ENCODE assay signal across 12 cellular contexts in the genomic region with DNA sequence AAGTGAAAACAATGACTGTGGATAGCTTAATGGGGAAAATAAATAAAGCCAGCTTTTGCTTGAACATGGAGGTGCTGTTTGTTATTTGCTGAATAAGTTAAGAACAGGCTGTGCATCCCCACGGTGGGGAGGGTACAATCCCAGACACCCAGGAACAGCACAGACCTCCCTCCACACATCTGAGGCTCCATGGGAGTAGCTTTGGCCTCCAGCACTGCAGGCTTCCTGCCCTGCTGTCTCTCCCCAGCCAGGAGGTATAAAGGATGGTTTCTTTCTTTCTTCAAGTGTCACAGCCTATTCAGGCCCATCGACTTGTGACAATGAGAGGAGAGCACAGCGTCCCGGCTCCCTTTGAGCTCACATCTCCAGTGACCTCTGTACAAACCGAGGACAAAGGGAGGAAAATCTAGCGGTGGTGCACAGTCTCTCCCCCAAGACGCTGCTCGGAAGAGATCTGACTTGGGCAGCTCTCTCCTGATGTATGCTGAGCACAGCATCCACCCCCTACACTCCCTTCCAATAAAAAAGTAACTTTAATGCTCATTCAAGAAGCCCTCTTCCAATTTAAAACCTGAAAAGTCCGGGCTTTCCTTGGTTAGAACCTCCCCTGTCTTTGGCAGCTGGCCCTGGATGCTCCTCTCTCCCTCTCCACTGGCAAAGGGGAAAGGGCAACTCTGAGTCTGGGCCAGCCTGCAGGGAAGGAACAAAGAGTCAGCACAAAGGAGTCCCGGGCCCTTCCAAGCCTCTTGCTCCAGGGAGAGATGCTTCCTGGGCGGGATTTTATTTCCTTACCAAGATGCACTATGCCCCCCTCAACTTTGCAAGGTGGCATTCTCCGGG. TPM values are rescaled to one million over a fixed set of nuclear protein-coding genes. Genes with fewer than 3 reads are reported as not detected.
DNase-seq lines count a peak whose midpoint lies in the region; ATAC-seq, FAIRE-seq and TF ChIP-seq lines count a peak whose summit lies in the region.
"Had no signal": no experiment of that assay in that cellular context is flagged by ENCODE, and none has a peak within 500 bp of the region (broad histone marks: within the 10 kb centered on the region; RNA-seq: fewer than 3 reads in every experiment).

No MANE protein-coding gene starts in this region.

- no TSS peak for BruUV-seq in OCI-LY7 (replicated peaks; lab: Mats Ljungman, UMichigan)

- peak overlapping the region; percentile 30; the same call in 1 of the 2 replicates for H2AFZ ChIP-seq in OCI-LY7 (ENCODE audit: low read length)

- no peaks in the 10 kb centered on the region for H3K9me3 ChIP-seq in BLaER1 treated with 17β-estradiol and CSF1 and Interleukin-3, amounts not matched to agents 10 nM and 100 nM (replicated peaks in 1 of 11)
- no peaks in the 10 kb centered on the region for H3K9me3 ChIP-seq in OCI-LY7 (ENCODE audit: low read length)

- POLR2A ChIA-PET in OCI-LY7 (lab: Charles Lee), result interaction anchor here (0.9 to 7.1 kb wide), 8 partner anchors 8 to 58 kb away, joined by 3 to 56 read pairs (median 5); partner anchors contain the start of gene CHST15

- H3K9me2 ChIP-seq in OCI-LY7 (ENCODE audit: insufficient read depth, low read length), result no peaks in the 10 kb centered on the region

- ATAC-seq in omental fat pad (ENCODE audit: low FRiP score) (peak; percentile 85), HG03521 (IDR thresholded peaks at IDR 0.05; ENCODE audit: unreplicated experiment) (no peak)

- intact Hi-C loops in OCI-LY7 (cut with micrococcal nuclease; ENCODE audit: unreplicated experiment), result no loop called here

- TF ChIP-seq CTCF in OCI-LY7 (conservative IDR thresholded peaks at IDR 0.05; ENCODE audit: low read length) (no peak), omental fat pad (IDR thresholded peaks at IDR 0.05) (no peak)

- H3K79me2 ChIP-seq in OCI-LY7 (ENCODE audit: insufficient read depth, low read depth, low read length), result peaks cover 35% of the 10 kb centered on the region; the same call in 1 of the 2 replicates

- peak overlapping the region; percentile 27 to 99 (median 82); a peak in 21 of 22 replicates for H3K27ac ChIP-seq in BLaER1 treated with 17β-estradiol and CSF1 and Interleukin-3, amounts not matched to agents 10 nM and 100 nM
- peak overlapping the region; percentile 88 for H3K27ac ChIP-seq in OCI-LY7 (ENCODE audit: low read depth, low read length, poor library complexity, severe bottlenecking)
- H3K27ac ChIP-seq: epithelial cell of prostate had no signal

- H3K4me2 ChIP-seq in BLaER1 treated with 17β-estradiol and CSF1 and Interleukin-3, amounts not matched to agents 10 nM and 100 nM, result peak overlapping the region; percentile 84 to 100 (median 96)
- peak overlapping the region; percentile 86 for H3K4me2 ChIP-seq in OCI-LY7 (ENCODE audit: low read length)

- H4K20me1 ChIP-seq in BLaER1 treated with 17β-estradiol and CSF1 and Interleukin-3, amounts not matched to agents 10 nM and 100 nM, result peaks cover 0 to 100% (median 58%) of the 10 kb centered on the region in 11 experiments; a peak in 19 of 22 replicates
- no peaks in the 10 kb centered on the region for H4K20me1 ChIP-seq in OCI-LY7 (ENCODE audit: insufficient read depth, low read length)

- H3K9ac ChIP-seq in BLaER1 treated with 17β-estradiol and CSF1 and Interleukin-3, amounts not matched to agents 10 nM and 100 nM, result peak overlapping the region; percentile 10 to 76 (median 70); a peak in 21 of 22 replicates

- no peak for FAIRE-seq in frontal cortex (lab: Jason Lieb, UNC)

- no peaks in the 10 kb centered on the region for H3K27me3 ChIP-seq in BLaER1 treated with 17β-estradiol and CSF1 and Interleukin-3, amounts not matched to agents 10 nM and 100 nM

- peaks cover 4 to 72% (median 11%) of the 10 kb centered on the region in 11 experiments; a peak in 16 of 22 replicates for H3K36me3 ChIP-seq in BLaER1 treated with 17β-estradiol and CSF1 and Interleukin-3, amounts not matched to agents 10 nM and 100 nM
- no peaks in the 10 kb centered on the region for H3K36me3 ChIP-seq in OCI-LY7 (ENCODE audit: insufficient read depth, low read length)

- DNase-seq in OCI-LY7 (ENCODE audit: low spot score) (peak; percentile 48), fibroblast of gingiva (ENCODE audit: low read depth) (peak; percentile 22), omental fat pad (ENCODE audit: low spot score) (no peak), frontal cortex (ENCODE audit: low spot score in 2 of 2) (no peak), NCI-H526 treated with DMSO at 0.1 percent for 48 hours (lab: John Stamatoyannopoulos, UW) (no peak)
- DNase-seq in activated T-cell treated with anti-CD3 and anti-CD28 coated beads, Interleukin-2, amount 50 U/mL, for 1 hour, result no peak
- DNase-seq: DMS79, NCI-H187 had no signal

- peak overlapping the region in 9 of 10 experiments; percentile 4 to 40 (median 20); a peak in 15 of 20 replicates for H3K4me3 ChIP-seq in BLaER1 treated with 17β-estradiol and CSF1 and Interleukin-3, amounts not matched to agents 10 nM and 100 nM
- H3K4me3 ChIP-seq in OCI-LY7 (ENCODE audit: low read depth, low read length, poor library complexity, severe bottlenecking), result peak overlapping the region; percentile 25

- peaks cover 99 to 100% (median 100%) of the 10 kb centered on the region in 10 experiments for H3K4me1 ChIP-seq in BLaER1 treated with 17β-estradiol and CSF1 and Interleukin-3, amounts not matched to agents 10 nM and 100 nM
- peaks cover 98% of the 10 kb centered on the region for H3K4me1 ChIP-seq in OCI-LY7 (ENCODE audit: insufficient read depth, low read length, poor library complexity, severe bottlenecking)

- CTCF ChIA-PET in OCI-LY7 (lab: Charles Lee; ENCODE audit: unreplicated experiment), result interaction anchor here (0.7 to 1.9 kb wide), 3 partner anchors 10 to 30 kb away, joined by 3 to 4 read pairs (median 3); no protein-coding TSS in a partner anchor

RNA-seq across cellular contexts. Expression of gene CHST15, which starts 18.1 kb away (rescaled TPM):
- total RNA-seq in OCI-LY7 (2014; rRNA removed; shearing (Covaris generic)), result 19.9 and 26.4 TPM in 2 replicates
- total RNA-seq in OCI-LY7 (2022) (14.7 and 19.2 TPM in 2 replicates), omental fat pad (10 to 100 TPM; 35.7 to 69.5 (median 51.1) TPM), frontal cortex (48.9 TPM)
- total RNA-seq: activated T-helper 2 cell treated with anti-CD3 and anti-CD28 coated beads, Interferon-gamma antibody, Interleukin-2, Interleukin-4, amounts not matched to agents 10 μg/mL and 5 μg/mL and 100 μg/mL, durations not matched to agents 14 hours and 24 hours and 36 hours had no signal

Comparison
In these comparisons a context has a peak if more than half of its experiments do, and no peak if none do; other contexts are left out.
1. DNase-seq: peak in OCI-LY7 (single experiment) and fibroblast of gingiva (single experiment); none in omental fat pad (single experiment), frontal cortex (0 of 2), activated T-cell treated with anti-CD3 and anti-CD28 coated beads, Interleukin-2, amount 50 U/mL, for 1 hour (single experiment) and NCI-H526 treated with DMSO at 0.1 percent for 48 hours (single experiment).